Comparison of ENCODE assay signal across 26 cellular contexts in the genomic region with DNA sequence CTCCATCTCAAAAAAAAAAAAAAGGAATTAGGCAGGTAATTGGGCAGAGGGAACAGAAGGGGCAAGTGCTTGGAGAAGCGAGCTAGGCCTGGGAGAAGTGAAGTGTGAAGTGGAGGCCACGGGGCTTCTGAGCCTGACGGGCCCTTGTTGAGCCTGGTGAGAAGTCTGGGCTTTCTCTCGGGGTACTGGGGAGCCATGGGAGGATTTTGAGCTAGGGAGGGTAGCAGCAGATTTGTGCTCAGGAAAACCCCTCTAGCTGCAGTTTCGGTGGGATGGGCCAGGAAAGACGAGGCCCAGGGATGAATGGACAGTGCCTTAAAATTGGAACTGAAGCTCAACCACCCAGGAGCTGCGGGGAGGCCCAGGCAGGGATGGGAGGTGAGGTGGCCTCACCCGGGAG. TPM values are rescaled to one million over a fixed set of nuclear protein-coding genes. Genes with fewer than 3 reads are reported as not detected.
"Had no signal": no experiment of that assay in that cellular context is flagged by ENCODE, and none has a peak within 500 bp of the region (broad histone marks: within the 10 kb centered on the region; RNA-seq: fewer than 3 reads in every experiment).

No MANE protein-coding gene starts in this region.

- H3K9me3 Mint-ChIP-seq: activated CD4-positive, alpha-beta memory T cell treated with anti-CD3 and anti-CD28 coated beads, Interleukin-2, amount 10 ng/mL, durations not matched to agents 7 days and 5 days; activated CD4-positive, alpha-beta T cell treated with anti-CD3 and anti-CD28 coated beads, Interleukin-2, amount 10 ng/mL, durations not matched to agents 7 days and 5 days; activated naive CD8-positive, alpha-beta T cell treated with anti-CD3 and anti-CD28 coated beads, Interleukin-2, amount 50 U/mL, for 24 hours; activated T-cell treated with anti-CD3 and anti-CD28 coated beads, Interleukin-2, amount 50 U/mL, for 24 hours; mesothelial cell of epicardium; naive B cell; nephron progenitor cell had no signal

- H3K4me3 Mint-ChIP-seq: activated CD4-positive, alpha-beta memory T cell treated with anti-CD3 and anti-CD28 coated beads, Interleukin-2, amount 10 ng/mL, durations not matched to agents 7 days and 5 days; activated CD4-positive, alpha-beta T cell treated with anti-CD3 and anti-CD28 coated beads, Interleukin-2, amount 10 ng/mL, durations not matched to agents 7 days and 5 days; activated naive CD8-positive, alpha-beta T cell treated with anti-CD3 and anti-CD28 coated beads, Interleukin-2, amount 50 U/mL, for 24 hours; activated T-cell treated with anti-CD3 and anti-CD28 coated beads, Interleukin-2, amount 50 U/mL, for 24 hours; mesothelial cell of epicardium; naive B cell; nephron progenitor cell; T-helper 17 cell had no signal

- H3K27ac Mint-ChIP-seq: activated CD4-positive, alpha-beta memory T cell treated with anti-CD3 and anti-CD28 coated beads, Interleukin-2, amount 10 ng/mL, durations not matched to agents 7 days and 5 days; activated CD4-positive, alpha-beta T cell treated with anti-CD3 and anti-CD28 coated beads, Interleukin-2, amount 10 ng/mL, durations not matched to agents 7 days and 5 days; activated T-cell treated with anti-CD3 and anti-CD28 coated beads, Interleukin-2, amount 50 U/mL, for 24 hours; mesothelial cell of epicardium; nephron progenitor cell; progenitor cell of endocrine pancreas; T-helper 17 cell had no signal

- H3K4me1 Mint-ChIP-seq: mesothelial cell of epicardium had no signal

- ATAC-seq: activated CD4-positive, CD25-positive, alpha-beta regulatory T cell treated with anti-CD3 and anti-CD28 coated beads, Interleukin-2, amount 50 U/mL, for 24 hours; activated naive CD8-positive, alpha-beta T cell treated with anti-CD3 and anti-CD28 coated beads, Interleukin-2, amount 50 U/mL, for 24 hours; body of pancreas; left ventricle myocardium superior; stimulated activated naive CD8-positive, alpha-beta T cell treated with anti-CD3 and anti-CD28 coated beads, Interleukin-15, Interleukin-2, amounts not matched to agents 100 U/mL and 50 U/mL, for 24 hours; T-helper 17 cell had no signal

- DNase-seq: activated CD4-positive, alpha-beta memory T cell treated with anti-CD3 and anti-CD28 coated beads, Interleukin-2, amount 10 ng/mL, durations not matched to agents 7 days and 5 days; activated CD4-positive, alpha-beta T cell treated with anti-CD3 and anti-CD28 coated beads, Interleukin-2, amount 10 ng/mL, durations not matched to agents 7 days and 5 days; activated CD8-positive, alpha-beta memory T cell treated with anti-CD3 and anti-CD28 coated beads, Interleukin-2, amount 50 U/mL, for 48 hours; activated naive CD4-positive, alpha-beta T cell treated with Interleukin-2 at 50 U/mL for 16 hours; activated naive CD8-positive, alpha-beta T cell treated with anti-CD3 and anti-CD28 coated beads, Interleukin-2, amount 50 U/mL, for 24 hours; activated T-cell treated with anti-CD3 and anti-CD28 coated beads, Interleukin-2, amount 50 U/mL, for 24 hours; amygdala; body of pancreas; cerebellar nuclear complex; colonic mucosa; effector CD8-positive, alpha-beta T cell; left ventricle myocardium superior; naive B cell; nephron progenitor cell; right lobe of liver; stimulated activated CD4-positive, alpha-beta T cell treated with anti-CD3 and anti-CD28 coated beads, Interleukin-2, amount 100 ng/mL, for 48 hours; stimulated activated naive CD8-positive, alpha-beta T cell treated with anti-CD3 and anti-CD28 coated beads, Interleukin-15, Interleukin-2, amounts not matched to agents 100 U/mL and 50 U/mL, for 24 hours; T-helper 17 cell; T1000; testis; transverse colon; WERI-Rb-1 had no signal

- H3K27me3 Mint-ChIP-seq: activated CD4-positive, alpha-beta memory T cell treated with anti-CD3 and anti-CD28 coated beads, Interleukin-2, amount 10 ng/mL, durations not matched to agents 7 days and 5 days; activated CD4-positive, alpha-beta T cell treated with anti-CD3 and anti-CD28 coated beads, Interleukin-2, amount 10 ng/mL, durations not matched to agents 7 days and 5 days; activated naive CD8-positive, alpha-beta T cell treated with anti-CD3 and anti-CD28 coated beads, Interleukin-2, amount 50 U/mL, for 24 hours; activated T-cell treated with anti-CD3 and anti-CD28 coated beads, Interleukin-2, amount 50 U/mL, for 24 hours; naive B cell; progenitor cell of endocrine pancreas; T-helper 17 cell had no signal

RNA-seq across cellular contexts. Expression of a gene that starts 9.6 kb away (rescaled TPM):
- total RNA-seq: skeletal muscle tissue had no signal
